30 cellular contexts compared by ENCODE assay signal in the genomic region with DNA sequence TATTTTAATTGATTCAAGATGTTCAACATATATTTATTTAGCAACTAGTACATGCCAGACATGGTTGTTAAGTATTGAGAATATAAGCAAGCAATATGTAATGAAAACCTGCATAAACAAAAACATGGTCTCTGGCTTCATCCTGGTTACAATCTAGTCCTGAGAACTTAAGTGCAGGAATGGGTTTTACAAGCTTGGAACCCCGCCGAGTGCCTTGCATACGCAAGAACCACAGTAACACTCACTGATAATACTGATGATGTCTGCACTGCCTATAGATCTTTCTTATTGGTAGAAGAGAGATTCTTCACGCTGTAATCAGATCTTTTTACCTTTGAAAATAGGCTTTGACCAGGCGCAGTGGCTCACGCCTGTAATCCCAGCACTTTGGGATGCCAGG.
"Had no signal": no experiment of that assay in that cellular context is flagged by ENCODE, and none has a peak within 500 bp of the region (broad histone marks: within the 10 kb centered on the region; RNA-seq: fewer than 3 reads in every experiment).

No MANE protein-coding gene starts in this region.

- H3K36me3 ChIP-seq: adrenal gland, cardiac muscle cell, gastroesophageal sphincter, neural progenitor cell, spleen had no signal

- H3K4me2 ChIP-seq: neural progenitor cell had no signal

- DNase-seq: activated B cell treated with CpG ODN at 0.5 μM for 24 hours; activated CD4-positive, alpha-beta T cell treated with anti-CD3 and anti-CD28 coated beads for 36 hours; activated CD8-positive, alpha-beta memory T cell treated with anti-CD3 and anti-CD28 coated beads, Interleukin-2, amount 10 ng/mL, durations not matched to agents 7 days and 5 days; activated CD8-positive, alpha-beta T cell treated with anti-CD3 and anti-CD28 coated beads, Interleukin-2, amount 10 ng/mL, durations not matched to agents 7 days and 5 days; activated effector memory CD4-positive, alpha-beta T cell treated with Interleukin-2 at 50 U/mL for 16 hours; activated naive CD4-positive, alpha-beta T cell treated with Interleukin-2 at 50 U/mL for 16 hours; activated T-cell treated with anti-CD3 and anti-CD28 coated beads for 4 hours; adrenal gland; aorta; body of pancreas; cerebellar nuclear complex; cortex of kidney; effector memory CD8-positive, alpha-beta T cell; erythroblast; hippocampal formation; kidney; midbrain; naive thymus-derived CD8-positive, alpha-beta T cell; posterior cingulate gyrus; right cardiac atrium; spleen; stimulated activated CD4-positive, alpha-beta T cell treated with anti-CD3 and anti-CD28 coated beads, Interleukin-2, amount 100 ng/mL, for 48 hours; stimulated activated naive CD4-positive, alpha-beta T cell treated with Interleukin-2 at 50 U/mL for 16 hours; T-helper 2 cell; testis; trophoblast cell had no signal

- H3K4me3 ChIP-seq: adrenal gland, body of pancreas, cardiac muscle cell, gastroesophageal sphincter, neural progenitor cell, spleen, testis had no signal

- ATAC-seq: activated CD4-positive, alpha-beta T cell treated with anti-CD3 and anti-CD28 coated beads for 36 hours; activated CD8-positive, alpha-beta memory T cell treated with anti-CD3 and anti-CD28 coated beads, Interleukin-2, amount 10 ng/mL, durations not matched to agents 7 days and 5 days; activated CD8-positive, alpha-beta T cell treated with anti-CD3 and anti-CD28 coated beads, Interleukin-2, amount 10 ng/mL, durations not matched to agents 7 days and 5 days; body of pancreas; effector memory CD8-positive, alpha-beta T cell; gastroesophageal sphincter; left colon; naive thymus-derived CD8-positive, alpha-beta T cell; right cardiac atrium had no signal

- H2AFZ ChIP-seq: neural progenitor cell had no signal

- H3K27ac ChIP-seq: adrenal gland, body of pancreas, cardiac muscle cell, gastroesophageal sphincter, neural progenitor cell, spleen, testis had no signal

- H3K9me3 ChIP-seq: adrenal gland, body of pancreas, gastroesophageal sphincter, spleen, testis had no signal

- H3K4me1 ChIP-seq: adrenal gland, body of pancreas, gastroesophageal sphincter, neural progenitor cell, spleen, testis had no signal

- H3K27me3 ChIP-seq: adrenal gland, body of pancreas, cardiac muscle cell, gastroesophageal sphincter, neural progenitor cell, spleen, testis had no signal
